In genomic region chr17:72486806-72487205, GRCh38 we compare ENCODE assay signal across 31 cellular contexts.
"Had no signal": no experiment of that assay in that cellular context is flagged by ENCODE, and none has a peak within 500 bp of the region (broad histone marks: within the 10 kb centered on the region; RNA-seq: fewer than 3 reads in every experiment).

No MANE protein-coding gene starts in this region.

- H3K27ac ChIP-seq: esophagus muscularis mucosa, foreskin keratinocyte, gastrocnemius medialis, heart left ventricle had no signal

- H3K4me1 Mint-ChIP-seq: activated CD4-positive, alpha-beta T cell treated with anti-CD3 and anti-CD28 coated beads for 36 hours; activated CD4-positive, alpha-beta T cell treated with anti-CD3 and anti-CD28 coated beads, Interleukin-2, amount 10 ng/mL, durations not matched to agents 24 days and 14 days; activated CD8-positive, alpha-beta memory T cell treated with anti-CD3 and anti-CD28 coated beads, Interleukin-2, amount 10 ng/mL, durations not matched to agents 7 days and 5 days; activated naive CD4-positive, alpha-beta T cell treated with anti-CD3 and anti-CD28 coated beads, Interleukin-2, amount 10 ng/mL, durations not matched to agents 7 days and 5 days; activated naive CD8-positive, alpha-beta T cell treated with anti-CD3 and anti-CD28 coated beads, Interleukin-2, amount 10 ng/mL, durations not matched to agents 7 days and 5 days had no signal

- H3K27ac Mint-ChIP-seq: activated CD4-positive, alpha-beta memory T cell treated with anti-CD3 and anti-CD28 coated beads for 36 hours; activated CD4-positive, alpha-beta T cell treated with anti-CD3 and anti-CD28 coated beads for 36 hours; activated CD4-positive, alpha-beta T cell treated with anti-CD3 and anti-CD28 coated beads, Interleukin-2, amount 10 ng/mL, durations not matched to agents 24 days and 14 days; activated CD8-positive, alpha-beta memory T cell treated with anti-CD3 and anti-CD28 coated beads, Interleukin-2, amount 10 ng/mL, durations not matched to agents 7 days and 5 days; activated CD8-positive, alpha-beta T cell treated with anti-CD3 and anti-CD28 coated beads, Interleukin-2, amount 10 ng/mL, durations not matched to agents 7 days and 5 days; activated naive CD4-positive, alpha-beta T cell treated with anti-CD3 and anti-CD28 coated beads, Interleukin-2, amount 10 ng/mL, durations not matched to agents 7 days and 5 days; activated naive CD4-positive, alpha-beta T cell treated with anti-CD3 and anti-CD28 coated beads, Interleukin-2, amount 50 U/mL, for 72 hours; activated naive CD8-positive, alpha-beta T cell treated with anti-CD3 and anti-CD28 coated beads, Interleukin-2, amount 10 ng/mL, durations not matched to agents 7 days and 5 days; activated T-cell treated with anti-CD3 and anti-CD28 coated beads, Interleukin-2, amount 50 U/mL, for 72 hours; effector memory CD8-positive, alpha-beta T cell had no signal

- H3K4me3 Mint-ChIP-seq: activated CD4-positive, alpha-beta memory T cell treated with anti-CD3 and anti-CD28 coated beads for 36 hours; activated CD4-positive, alpha-beta T cell treated with anti-CD3 and anti-CD28 coated beads for 36 hours; activated CD4-positive, alpha-beta T cell treated with anti-CD3 and anti-CD28 coated beads, Interleukin-2, amount 10 ng/mL, durations not matched to agents 24 days and 14 days; activated CD8-positive, alpha-beta memory T cell treated with anti-CD3 and anti-CD28 coated beads, Interleukin-2, amount 10 ng/mL, durations not matched to agents 7 days and 5 days; activated CD8-positive, alpha-beta T cell treated with anti-CD3 and anti-CD28 coated beads, Interleukin-2, amount 10 ng/mL, durations not matched to agents 7 days and 5 days; activated naive CD4-positive, alpha-beta T cell treated with anti-CD3 and anti-CD28 coated beads, Interleukin-2, amount 10 ng/mL, durations not matched to agents 7 days and 5 days; activated naive CD8-positive, alpha-beta T cell treated with anti-CD3 and anti-CD28 coated beads, Interleukin-2, amount 10 ng/mL, durations not matched to agents 7 days and 5 days; activated T-cell treated with anti-CD3 and anti-CD28 coated beads, Interleukin-2, amount 50 U/mL, for 72 hours; effector memory CD8-positive, alpha-beta T cell had no signal

- H3K9me3 Mint-ChIP-seq: activated CD4-positive, alpha-beta T cell treated with anti-CD3 and anti-CD28 coated beads, Interleukin-2, amount 10 ng/mL, durations not matched to agents 24 days and 14 days; activated naive CD4-positive, alpha-beta T cell treated with anti-CD3 and anti-CD28 coated beads, Interleukin-2, amount 50 U/mL, for 72 hours; activated naive CD8-positive, alpha-beta T cell treated with anti-CD3 and anti-CD28 coated beads, Interleukin-2, amount 10 ng/mL, durations not matched to agents 7 days and 5 days; effector memory CD8-positive, alpha-beta T cell had no signal

- FAIRE-seq: astrocyte, colon had no signal

- ATAC-seq: activated CD4-positive, alpha-beta T cell treated with anti-CD3 and anti-CD28 coated beads for 36 hours; activated CD8-positive, alpha-beta memory T cell treated with anti-CD3 and anti-CD28 coated beads, Interleukin-2, amount 10 ng/mL, durations not matched to agents 7 days and 5 days; activated CD8-positive, alpha-beta T cell treated with anti-CD3 and anti-CD28 coated beads, Interleukin-2, amount 10 ng/mL, durations not matched to agents 7 days and 5 days; activated naive CD4-positive, alpha-beta T cell treated with anti-CD3 and anti-CD28 coated beads, Interleukin-2, amount 50 U/mL, for 72 hours; activated T-cell treated with anti-CD3 and anti-CD28 coated beads, Interleukin-2, amount 50 U/mL, for 72 hours; effector memory CD8-positive, alpha-beta T cell; foreskin keratinocyte; gastrocnemius medialis; heart left ventricle had no signal

- H3K27me3 ChIP-seq: foreskin keratinocyte, gastrocnemius medialis had no signal

- H3K36me3 ChIP-seq: esophagus muscularis mucosa, gastrocnemius medialis, heart left ventricle had no signal

- H3K4me1 ChIP-seq: foreskin keratinocyte, gastrocnemius medialis, heart left ventricle had no signal

- H3K4me3 ChIP-seq: esophagus muscularis mucosa, gastrocnemius medialis, heart left ventricle had no signal

- H3K27me3 Mint-ChIP-seq: activated CD8-positive, alpha-beta memory T cell treated with anti-CD3 and anti-CD28 coated beads, Interleukin-2, amount 10 ng/mL, durations not matched to agents 7 days and 5 days had no signal

- DNase-seq: activated CD4-positive, alpha-beta memory T cell treated with anti-CD3 and anti-CD28 coated beads for 36 hours; activated CD4-positive, alpha-beta T cell treated with anti-CD3 and anti-CD28 coated beads for 36 hours; activated CD4-positive, alpha-beta T cell treated with anti-CD3 and anti-CD28 coated beads, Interleukin-2, amount 10 ng/mL, durations not matched to agents 24 days and 14 days; activated CD4-positive, CD25-positive, alpha-beta regulatory T cell; activated CD4-positive, CD25-positive, alpha-beta regulatory T cell treated with anti-CD3 and anti-CD28 coated beads, Interleukin-2, amount 50 U/mL, for 72 hours; activated CD8-positive, alpha-beta memory T cell treated with anti-CD3 and anti-CD28 coated beads, Interleukin-2, amount 10 ng/mL, durations not matched to agents 7 days and 5 days; activated CD8-positive, alpha-beta memory T cell treated with anti-CD3 and anti-CD28 coated beads, Interleukin-2, amount 50 U/mL, for 4 hours; activated CD8-positive, alpha-beta T cell treated with anti-CD3 and anti-CD28 coated beads, Interleukin-2, amount 10 ng/mL, durations not matched to agents 7 days and 5 days; activated gamma-delta T cell; activated naive CD4-positive, alpha-beta T cell; activated naive CD4-positive, alpha-beta T cell treated with anti-CD3 and anti-CD28 coated beads, Interleukin-2, amount 10 ng/mL, durations not matched to agents 7 days and 5 days; activated naive CD8-positive, alpha-beta T cell treated with anti-CD3 and anti-CD28 coated beads, Interleukin-2, amount 10 ng/mL, durations not matched to agents 7 days and 5 days; activated T-cell treated with anti-CD3 and anti-CD28 coated beads, Interleukin-2, amount 50 U/mL, for 1 hour; activated T-cell treated with anti-CD3 and anti-CD28 coated beads, Interleukin-2, amount 50 U/mL, for 72 hours; amniotic stem cell; anterior cingulate cortex; caudate nucleus; cortex of kidney; dermis blood vessel endothelial cell; effector CD4-positive, alpha-beta T cell; effector memory CD8-positive, alpha-beta T cell; erythroblast; foreskin keratinocyte; gastrocnemius medialis; glutamatergic neuron; heart left ventricle; T-helper 2 cell had no signal

- H3K9me3 ChIP-seq: gastrocnemius medialis had no signal

- H3K36me3 Mint-ChIP-seq: activated CD4-positive, alpha-beta memory T cell treated with anti-CD3 and anti-CD28 coated beads for 36 hours; activated CD8-positive, alpha-beta memory T cell treated with anti-CD3 and anti-CD28 coated beads, Interleukin-2, amount 10 ng/mL, durations not matched to agents 7 days and 5 days; activated naive CD4-positive, alpha-beta T cell treated with anti-CD3 and anti-CD28 coated beads, Interleukin-2, amount 10 ng/mL, durations not matched to agents 7 days and 5 days; activated naive CD4-positive, alpha-beta T cell treated with anti-CD3 and anti-CD28 coated beads, Interleukin-2, amount 50 U/mL, for 72 hours; activated naive CD8-positive, alpha-beta T cell treated with anti-CD3 and anti-CD28 coated beads, Interleukin-2, amount 10 ng/mL, durations not matched to agents 7 days and 5 days had no signal
